In the genomic region with DNA sequence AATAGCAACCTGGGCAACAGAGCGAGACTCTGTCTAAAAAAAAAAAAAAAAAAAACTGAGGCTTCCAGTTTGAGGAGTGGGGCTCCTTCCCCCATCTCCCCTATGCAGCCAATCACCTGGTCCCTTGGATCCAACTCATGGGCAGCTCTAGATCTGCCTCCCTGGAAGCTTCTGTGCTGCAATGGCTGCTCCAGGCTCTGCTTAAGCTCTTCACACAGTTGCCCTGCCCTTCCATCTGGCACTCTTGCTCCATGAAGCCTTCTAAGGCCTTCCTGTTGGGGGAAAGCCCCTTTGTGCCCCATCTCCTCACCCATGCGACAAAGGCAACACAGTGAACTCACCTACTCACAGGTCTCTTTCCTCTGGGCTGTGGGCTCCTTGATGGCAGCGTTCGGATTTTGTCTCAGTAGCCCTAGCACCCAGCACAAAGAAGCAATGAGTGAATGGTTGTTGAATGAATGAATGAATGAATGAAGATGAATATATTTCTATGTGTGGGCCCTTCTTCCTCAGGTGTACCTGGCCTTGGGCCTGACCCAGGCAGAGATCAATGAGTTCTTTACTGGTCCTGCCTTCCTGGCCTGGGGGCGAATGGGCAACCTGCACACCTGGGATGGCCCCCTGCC, we compare ENCODE assay signal across 1 cellular context.
TF ChIP-seq lines count a peak whose summit lies in the region.

No MANE protein-coding gene starts in this region.

TF ChIP-seq in GM23338, 12 proteins besides CTCF, POLR2A, EP300 and RAD21:
- TF ChIP-seq, protein P1, sequence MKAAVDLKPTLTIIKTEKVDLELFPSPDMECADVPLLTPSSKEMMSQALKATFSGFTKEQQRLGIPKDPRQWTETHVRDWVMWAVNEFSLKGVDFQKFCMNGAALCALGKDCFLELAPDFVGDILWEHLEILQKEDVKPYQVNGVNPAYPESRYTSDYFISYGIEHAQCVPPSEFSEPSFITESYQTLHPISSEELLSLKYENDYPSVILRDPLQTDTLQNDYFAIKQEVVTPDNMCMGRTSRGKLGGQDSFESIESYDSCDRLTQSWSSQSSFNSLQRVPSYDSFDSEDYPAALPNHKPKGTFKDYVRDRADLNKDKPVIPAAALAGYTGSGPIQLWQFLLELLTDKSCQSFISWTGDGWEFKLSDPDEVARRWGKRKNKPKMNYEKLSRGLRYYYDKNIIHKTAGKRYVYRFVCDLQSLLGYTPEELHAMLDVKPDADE (IDR thresholded peaks at IDR 0.05) = no peak
- TF ChIP-seq POLR2AphosphoS5 (IDR thresholded peaks at IDR 0.05; ENCODE audit: low read depth) (no peak), EZH2phosphoT487 (IDR thresholded peaks at IDR 0.05; ENCODE audit: unreplicated experiment) (no peak), EZH2 (IDR thresholded peaks at IDR 0.05; ENCODE audit: low read depth, unreplicated experiment) (no peak), JUNB (IDR thresholded peaks at IDR 0.05; ENCODE audit: unreplicated experiment) (no peak), ZNF114 (CRISPR knock-in tag; IDR thresholded peaks at IDR 0.05) (no peak), ZNF331 (CRISPR knock-in tag; IDR thresholded peaks at IDR 0.05; ENCODE audit: low read depth) (no peak), CREB1 (CRISPR knock-in tag; IDR thresholded peaks at IDR 0.05; ENCODE audit: low read depth) (no peak), NANOG (IDR thresholded peaks at IDR 0.05; ENCODE audit: borderline replicate concordance) (no peak), STAT1 (IDR thresholded peaks at IDR 0.05; ENCODE audit: unreplicated experiment) (no peak)
- TF ChIP-seq, protein P2, sequence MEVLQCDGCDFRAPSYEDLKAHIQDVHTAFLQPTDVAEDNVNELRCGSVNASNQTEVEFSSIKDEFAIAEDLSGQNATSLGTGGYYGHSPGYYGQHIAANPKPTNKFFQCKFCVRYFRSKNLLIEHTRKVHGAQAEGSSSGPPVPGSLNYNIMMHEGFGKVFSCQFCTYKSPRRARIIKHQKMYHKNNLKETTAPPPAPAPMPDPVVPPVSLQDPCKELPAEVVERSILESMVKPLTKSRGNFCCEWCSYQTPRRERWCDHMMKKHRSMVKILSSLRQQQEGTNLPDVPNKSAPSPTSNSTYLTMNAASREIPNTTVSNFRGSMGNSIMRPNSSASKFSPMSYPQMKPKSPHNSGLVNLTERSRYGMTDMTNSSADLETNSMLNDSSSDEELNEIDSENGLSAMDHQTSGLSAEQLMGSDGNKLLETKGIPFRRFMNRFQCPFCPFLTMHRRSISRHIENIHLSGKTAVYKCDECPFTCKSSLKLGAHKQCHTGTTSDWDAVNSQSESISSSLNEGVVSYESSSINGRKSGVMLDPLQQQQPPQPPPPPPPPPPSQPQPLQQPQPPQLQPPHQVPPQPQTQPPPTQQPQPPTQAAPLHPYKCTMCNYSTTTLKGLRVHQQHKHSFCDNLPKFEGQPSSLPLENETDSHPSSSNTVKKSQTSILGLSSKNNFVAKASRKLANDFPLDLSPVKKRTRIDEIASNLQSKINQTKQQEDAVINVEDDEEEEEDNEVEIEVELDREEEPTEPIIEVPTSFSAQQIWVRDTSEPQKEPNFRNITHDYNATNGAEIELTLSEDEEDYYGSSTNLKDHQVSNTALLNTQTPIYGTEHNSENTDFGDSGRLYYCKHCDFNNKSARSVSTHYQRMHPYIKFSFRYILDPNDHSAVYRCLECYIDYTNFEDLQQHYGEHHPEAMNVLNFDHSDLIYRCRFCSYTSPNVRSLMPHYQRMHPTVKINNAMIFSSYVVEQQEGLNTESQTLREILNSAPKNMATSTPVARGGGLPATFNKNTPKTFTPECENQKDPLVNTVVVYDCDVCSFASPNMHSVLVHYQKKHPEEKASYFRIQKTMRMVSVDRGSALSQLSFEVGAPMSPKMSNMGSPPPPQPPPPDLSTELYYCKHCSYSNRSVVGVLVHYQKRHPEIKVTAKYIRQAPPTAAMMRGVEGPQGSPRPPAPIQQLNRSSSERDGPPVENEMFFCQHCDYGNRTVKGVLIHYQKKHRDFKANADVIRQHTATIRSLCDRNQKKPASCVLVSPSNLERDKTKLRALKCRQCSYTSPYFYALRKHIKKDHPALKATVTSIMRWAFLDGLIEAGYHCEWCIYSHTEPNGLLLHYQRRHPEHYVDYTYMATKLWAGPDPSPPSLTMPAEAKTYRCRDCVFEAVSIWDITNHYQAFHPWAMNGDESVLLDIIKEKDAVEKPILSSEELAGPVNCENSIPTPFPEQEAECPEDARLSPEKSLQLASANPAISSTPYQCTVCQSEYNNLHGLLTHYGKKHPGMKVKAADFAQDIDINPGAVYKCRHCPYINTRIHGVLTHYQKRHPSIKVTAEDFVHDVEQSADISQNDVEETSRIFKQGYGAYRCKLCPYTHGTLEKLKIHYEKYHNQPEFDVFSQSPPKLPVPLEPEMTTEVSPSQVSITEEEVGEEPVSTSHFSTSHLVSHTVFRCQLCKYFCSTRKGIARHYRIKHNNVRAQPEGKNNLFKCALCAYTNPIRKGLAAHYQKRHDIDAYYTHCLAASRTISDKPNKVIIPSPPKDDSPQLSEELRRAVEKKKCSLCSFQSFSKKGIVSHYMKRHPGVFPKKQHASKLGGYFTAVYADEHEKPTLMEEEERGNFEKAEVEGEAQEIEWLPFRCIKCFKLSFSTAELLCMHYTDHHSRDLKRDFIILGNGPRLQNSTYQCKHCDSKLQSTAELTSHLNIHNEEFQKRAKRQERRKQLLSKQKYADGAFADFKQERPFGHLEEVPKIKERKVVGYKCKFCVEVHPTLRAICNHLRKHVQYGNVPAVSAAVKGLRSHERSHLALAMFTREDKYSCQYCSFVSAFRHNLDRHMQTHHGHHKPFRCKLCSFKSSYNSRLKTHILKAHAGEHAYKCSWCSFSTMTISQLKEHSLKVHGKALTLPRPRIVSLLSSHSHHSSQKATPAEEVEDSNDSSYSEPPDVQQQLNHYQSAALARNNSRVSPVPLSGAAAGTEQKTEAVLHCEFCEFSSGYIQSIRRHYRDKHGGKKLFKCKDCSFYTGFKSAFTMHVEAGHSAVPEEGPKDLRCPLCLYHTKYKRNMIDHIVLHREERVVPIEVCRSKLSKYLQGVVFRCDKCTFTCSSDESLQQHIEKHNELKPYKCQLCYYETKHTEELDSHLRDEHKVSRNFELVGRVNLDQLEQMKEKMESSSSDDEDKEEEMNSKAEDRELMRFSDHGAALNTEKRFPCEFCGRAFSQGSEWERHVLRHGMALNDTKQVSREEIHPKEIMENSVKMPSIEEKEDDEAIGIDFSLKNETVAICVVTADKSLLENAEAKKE (CRISPR knock-in tag; IDR thresholded peaks at IDR 0.05) = no peak
- TF ChIP-seq, protein P3, sequence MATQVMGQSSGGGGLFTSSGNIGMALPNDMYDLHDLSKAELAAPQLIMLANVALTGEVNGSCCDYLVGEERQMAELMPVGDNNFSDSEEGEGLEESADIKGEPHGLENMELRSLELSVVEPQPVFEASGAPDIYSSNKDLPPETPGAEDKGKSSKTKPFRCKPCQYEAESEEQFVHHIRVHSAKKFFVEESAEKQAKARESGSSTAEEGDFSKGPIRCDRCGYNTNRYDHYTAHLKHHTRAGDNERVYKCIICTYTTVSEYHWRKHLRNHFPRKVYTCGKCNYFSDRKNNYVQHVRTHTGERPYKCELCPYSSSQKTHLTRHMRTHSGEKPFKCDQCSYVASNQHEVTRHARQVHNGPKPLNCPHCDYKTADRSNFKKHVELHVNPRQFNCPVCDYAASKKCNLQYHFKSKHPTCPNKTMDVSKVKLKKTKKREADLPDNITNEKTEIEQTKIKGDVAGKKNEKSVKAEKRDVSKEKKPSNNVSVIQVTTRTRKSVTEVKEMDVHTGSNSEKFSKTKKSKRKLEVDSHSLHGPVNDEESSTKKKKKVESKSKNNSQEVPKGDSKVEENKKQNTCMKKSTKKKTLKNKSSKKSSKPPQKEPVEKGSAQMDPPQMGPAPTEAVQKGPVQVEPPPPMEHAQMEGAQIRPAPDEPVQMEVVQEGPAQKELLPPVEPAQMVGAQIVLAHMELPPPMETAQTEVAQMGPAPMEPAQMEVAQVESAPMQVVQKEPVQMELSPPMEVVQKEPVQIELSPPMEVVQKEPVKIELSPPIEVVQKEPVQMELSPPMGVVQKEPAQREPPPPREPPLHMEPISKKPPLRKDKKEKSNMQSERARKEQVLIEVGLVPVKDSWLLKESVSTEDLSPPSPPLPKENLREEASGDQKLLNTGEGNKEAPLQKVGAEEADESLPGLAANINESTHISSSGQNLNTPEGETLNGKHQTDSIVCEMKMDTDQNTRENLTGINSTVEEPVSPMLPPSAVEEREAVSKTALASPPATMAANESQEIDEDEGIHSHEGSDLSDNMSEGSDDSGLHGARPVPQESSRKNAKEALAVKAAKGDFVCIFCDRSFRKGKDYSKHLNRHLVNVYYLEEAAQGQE (IDR thresholded peaks at IDR 0.05; ENCODE audit: unreplicated experiment) = no peak
